8 cellular contexts compared by ENCODE assay signal in the genomic region with DNA sequence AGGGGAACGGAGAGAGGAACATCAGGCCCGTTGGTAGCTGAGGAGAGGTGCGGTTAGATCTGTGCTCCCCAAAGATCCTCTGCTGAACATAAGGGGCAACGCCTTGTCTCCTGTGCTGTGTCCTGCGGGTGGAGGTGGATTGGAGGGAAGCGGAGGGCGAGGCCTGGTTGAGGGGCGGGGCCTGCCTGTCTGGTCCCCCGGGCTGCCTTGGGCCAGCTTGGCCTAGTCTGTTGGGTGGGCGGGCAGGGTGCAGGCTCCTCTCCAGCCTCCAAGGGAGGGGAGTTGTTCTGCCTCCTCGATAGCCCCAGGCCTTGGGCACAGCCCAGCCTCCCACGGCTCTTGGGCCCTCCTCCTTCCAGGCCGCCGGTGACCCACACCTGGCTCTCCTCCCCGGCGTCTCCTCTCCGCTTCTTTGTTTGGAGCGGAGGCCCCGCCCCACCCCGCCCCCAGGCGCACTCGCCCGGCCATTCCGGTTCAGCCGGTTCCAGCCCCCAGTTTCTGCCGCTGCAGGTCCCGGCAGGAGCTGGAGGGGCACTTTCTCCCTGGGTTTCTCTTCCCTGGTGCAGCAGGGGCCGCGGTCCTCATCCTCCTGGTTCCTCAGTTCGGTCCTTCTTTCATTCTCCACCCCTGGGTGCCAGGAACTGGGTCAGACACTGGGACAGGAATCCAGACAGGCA. TPM values are rescaled to one million over a fixed set of nuclear protein-coding genes. Genes with fewer than 3 reads are reported as not detected.
DNase-seq lines count a peak whose midpoint lies in the region; ATAC-seq and TF ChIP-seq lines count a peak whose summit lies in the region.

No MANE protein-coding gene starts in this region.

- peak overlapping the region; percentile 78 for H3K27ac Mint-ChIP-seq in Caco-2 (ENCODE audit: unreplicated experiment)

- no peaks in the 10 kb centered on the region for H3K27me3 Mint-ChIP-seq in Caco-2 (ENCODE audit: insufficient read depth, unreplicated experiment)

- H3K27me3 ChIP-seq in Caco-2 (replicated peaks; ENCODE audit: control insufficient read depth, insufficient read depth, low read length) = no peaks in the 10 kb centered on the region
- H3K27me3 ChIP-seq in lower lobe of right lung (ENCODE audit: low read depth) = no peaks in the 10 kb centered on the region
- H3K27me3 ChIP-seq in vagina = no peaks in the 10 kb centered on the region

- peak overlapping the region; percentile 60 for H3K4me3 Mint-ChIP-seq in Caco-2 (ENCODE audit: unreplicated experiment)

- H3K4me1 Mint-ChIP-seq in Caco-2 (ENCODE audit: low read depth, unreplicated experiment) = peaks cover 61% of the 10 kb centered on the region

- in situ Hi-C loops in T47D (cut with HindIII; ENCODE audit: low pct_unique_long_range_greater_than_20kb, low sequenced_read_pairs) = no loop called here

- H3K4me1 ChIP-seq in Caco-2 = peaks cover 62% of the 10 kb centered on the region
- H3K4me1 ChIP-seq in lower lobe of right lung = peaks cover 70% of the 10 kb centered on the region
- peaks cover 80% of the 10 kb centered on the region for H3K4me1 ChIP-seq in vagina

- H3K4me3 ChIP-seq in Caco-2 (ENCODE audit: low read depth, low read length) = peak overlapping the region; percentile 28
- H3K4me3 ChIP-seq in lower lobe of right lung = peak overlapping the region; percentile 37
- H3K4me3 ChIP-seq in vagina = peak overlapping the region; percentile 18 to 43

- H3K36me3 ChIP-seq in Caco-2 (ENCODE audit: control insufficient read depth, insufficient read depth, low read length) (peaks cover 3% of the 10 kb centered on the region; the same call in 1 of the 2 replicates), lower lobe of right lung (peaks cover 13% of the 10 kb centered on the region), vagina (peaks cover 0 to 11% of the 10 kb centered on the region in 2 donors)

- intact Hi-C loops in Caco-2 (cut with micrococcal nuclease; ENCODE audit: unreplicated experiment) (loop anchor here (2.0 kb wide), 1 partner anchor 13 kb away; no protein-coding TSS in a partner anchor), lower lobe of right lung (cut with DNase I) (no loop called here), vagina (cut with DNase I) (no loop called here)

- H3K27ac ChIP-seq in lower lobe of right lung = peak overlapping the region; percentile 47
- peak overlapping the region; percentile 78 for H3K27ac ChIP-seq in vagina

- CTCF ChIA-PET in Caco-2 (lab: Charles Lee) = interaction anchor here (0.6 to 1.3 kb wide), 2 partner anchors 30 to 100 kb away, joined by 4 to 5 read pairs; partner anchors contain the start of gene KDM4A

- H3K9me3 ChIP-seq in Caco-2 = no peaks in the 10 kb centered on the region
- no peaks in the 10 kb centered on the region for H3K9me3 ChIP-seq in lower lobe of right lung
- no peaks in the 10 kb centered on the region for H3K9me3 ChIP-seq in vagina

- peaks cover 49% of the 10 kb centered on the region for H3K36me3 Mint-ChIP-seq in Caco-2 (ENCODE audit: insufficient read depth, unreplicated experiment)

- DNase-seq in Caco-2 (peak; percentile 88 to 94), NCI-H146 (lab: John Stamatoyannopoulos, UW) (peak; percentile 87), T47D (ENCODE audit: low read depth in 1 of 2, low spot score in 1 of 2) (peak; percentile 79 to 94), lower lobe of right lung (peak; percentile 90), vagina (ENCODE audit: extremely low spot score in 2 of 2) (no peak), cerebellar cortex (ENCODE audit: low spot score) (no peak), cerebellum (ENCODE audit: low spot score) (no peak)

- no peak for TF ChIP-seq POLR2A in vagina (IDR thresholded peaks at IDR 0.05)

- POLR2A ChIA-PET in Caco-2 (lab: Charles Lee) = interaction anchor here (0.6 to 0.9 kb wide), 2 partner anchors 17 to 100 kb away, joined by 5 to 9 read pairs; partner anchors contain the start of gene KDM4A

- ATAC-seq in lower lobe of right lung (peak; percentile 88), HG03280 (IDR thresholded peaks at IDR 0.05; ENCODE audit: unreplicated experiment) (no peak)

- TF ChIP-seq CTCF in Caco-2 (IDR thresholded peaks at IDR 0.05; ENCODE audit: insufficient read depth in 1 of 2, low read depth in 1 of 2, low read length in 1 of 2, severe bottlenecking in 1 of 2, unreplicated experiment in 1 of 2) (peak in 1 of 2 experiments; percentile 14), lower lobe of right lung (IDR thresholded peaks at IDR 0.05) (no peak), vagina (IDR thresholded peaks at IDR 0.05) (no peak)

- no TSS peak for BruUV-seq in Caco-2 (replicated peaks; lab: Mats Ljungman, UMichigan)

- H3K9me3 Mint-ChIP-seq in Caco-2 (ENCODE audit: unreplicated experiment) = no peaks in the 10 kb centered on the region

RNA-seq across cellular contexts. Expression of gene PTPRF, which starts 19.4 kb away (rescaled TPM):
- total RNA-seq in Caco-2 (2022) = 158 TPM in 2 replicates
- total RNA-seq in lower lobe of right lung = 176 TPM
- total RNA-seq in vagina = 139 TPM
- total RNA-seq in cerebellum = 75.7 TPM

Comparison
In these comparisons a context has a peak if more than half of its experiments do, and no peak if none do; other contexts are left out.
1. DNase-seq: peak in Caco-2 (2 of 2), NCI-H146 (single experiment), T47D (2 of 2) and lower lobe of right lung (single experiment); none in vagina (0 of 2), cerebellar cortex (single experiment) and cerebellum (single experiment).
2. Peak in every context shown above with its lines, with median percentiles within 50 percentile points of each other: H3K4me3 ChIP-seq.